8 cellular contexts compared by ENCODE assay signal in the genomic region with DNA sequence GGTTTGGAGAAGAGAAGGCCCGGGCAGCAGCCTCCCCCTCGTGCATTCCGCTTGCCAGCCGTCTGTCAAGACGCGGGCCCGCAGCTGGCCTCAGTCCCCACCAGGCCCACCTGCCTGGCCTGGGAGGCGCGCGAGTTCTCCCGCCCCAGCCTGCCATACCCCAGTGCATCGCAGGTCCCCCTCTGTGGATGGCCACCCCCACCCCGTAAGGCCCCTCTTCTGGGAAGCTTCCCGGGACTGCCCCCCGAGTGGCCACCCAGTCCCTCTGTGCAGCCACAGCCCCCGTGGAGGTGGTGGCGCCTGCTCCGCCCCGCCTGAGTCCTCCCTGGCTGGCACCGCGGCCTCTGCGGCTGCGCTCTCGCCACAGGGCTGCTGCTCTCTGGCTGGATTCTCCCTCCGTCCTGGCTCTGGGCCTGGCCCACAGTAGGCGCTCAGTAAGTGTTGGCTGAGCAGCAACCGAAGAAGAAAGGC.
A peak's percentile ranks its signal among the peaks of the same experiment; 100 is the strongest.
DNase-seq lines count a peak whose midpoint lies in the region; ATAC-seq and TF ChIP-seq lines count a peak whose summit lies in the region.

No MANE protein-coding gene starts in this region.

- H3K4me1 Mint-ChIP-seq in nephron = peaks cover 35% of the 10 kb centered on the region

- no peak overlapping the region for H3K4me3 ChIP-seq in endocrine pancreas (ENCODE audit: control insufficient read depth, insufficient read depth, low read length)

- no peak for TF ChIP-seq CTCF in nephron (IDR thresholded peaks at IDR 0.05; ENCODE audit: unreplicated experiment in 3 of 3)

- H3K9ac ChIP-seq in endocrine pancreas (ENCODE audit: control insufficient read depth, insufficient read depth, low read length) = peak overlapping the region; percentile 22

- H3K27ac Mint-ChIP-seq in nephron = peak overlapping the region in 2 of 3 experiments; percentile 48 to 67

- H3K36me3 Mint-ChIP-seq in nephron (ENCODE audit: low read depth) = no peaks in the 10 kb centered on the region

- H3K4me1 ChIP-seq in endocrine pancreas (ENCODE audit: control insufficient read depth, insufficient read depth, low read length) = no peaks in the 10 kb centered on the region

- peak overlapping the region; percentile 68 to 80 (median 79) for H3K4me3 Mint-ChIP-seq in nephron

- DNase-seq in AG20443 (ENCODE audit: low spot score) = peak; percentile 81
- peak; percentile 83 for DNase-seq in NCI-H1092 treated with DMSO at 0.1 percent for 48 hours (lab: John Stamatoyannopoulos, UW)
- DNase-seq in NOMO-1 (lab: John Stamatoyannopoulos, UW; ENCODE audit: unreplicated experiment in 2 of 2) = no peak
- DNase-seq in stimulated activated CD4-positive, alpha-beta T cell treated with anti-CD3 and anti-CD28 coated beads, Interleukin-1b, Interleukin-23, amount 100 ng/mL, for 48 hours = no peak

- H3K36me3 ChIP-seq in endocrine pancreas (ENCODE audit: control insufficient read depth, insufficient read depth, low read length) = no peaks in the 10 kb centered on the region

- ATAC-seq in HG02840 (IDR thresholded peaks at IDR 0.05; ENCODE audit: low FRiP score, unreplicated experiment) (no peak), GM19328 (IDR thresholded peaks at IDR 0.05; ENCODE audit: unreplicated experiment) (no peak)

- no peaks in the 10 kb centered on the region for H3K9me3 Mint-ChIP-seq in nephron

- peaks cover 29% of the 10 kb centered on the region for H3K27me3 Mint-ChIP-seq in nephron (ENCODE audit: low read depth)

- H3K27me3 ChIP-seq in endocrine pancreas (ENCODE audit: control insufficient read depth, insufficient read depth, low read length) = no peaks in the 10 kb centered on the region

- no peaks in the 10 kb centered on the region for H3K9me3 ChIP-seq in endocrine pancreas (ENCODE audit: control insufficient read depth, low read length)

Comparison
In these comparisons a context has a peak if more than half of its experiments do, and no peak if none do; other contexts are left out.
1. DNase-seq: peak in AG20443 (single experiment) and NCI-H1092 treated with DMSO at 0.1 percent for 48 hours (single experiment); none in NOMO-1 (0 of 2) and stimulated activated CD4-positive, alpha-beta T cell treated with anti-CD3 and anti-CD28 coated beads, Interleukin-1b, Interleukin-23, amount 100 ng/mL, for 48 hours (single experiment).